In the genomic region with DNA sequence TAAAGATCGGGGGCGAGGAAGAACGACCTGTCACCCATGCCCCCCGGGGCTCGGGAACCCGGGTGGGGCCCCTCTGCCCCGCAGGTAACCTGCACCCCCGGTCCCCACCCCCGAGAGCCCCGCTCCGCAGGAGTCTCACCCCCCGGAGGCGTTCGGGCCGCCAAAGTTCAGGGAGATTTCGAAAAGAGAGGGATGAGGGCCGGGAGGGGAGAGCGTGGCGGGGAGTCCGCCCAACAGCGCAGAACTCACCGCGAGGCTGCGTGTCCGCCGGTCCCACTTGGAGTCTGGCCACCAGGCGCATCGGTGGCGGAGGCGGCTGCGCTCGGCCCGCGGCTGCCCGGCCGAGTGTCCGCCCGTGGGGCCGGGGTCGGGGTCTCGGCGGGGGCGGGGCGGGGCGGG, we compare ENCODE assay signal across 8 cellular contexts. TPM values are rescaled to one million over a fixed set of nuclear protein-coding genes. Genes with fewer than 3 reads are reported as not detected.
A peak's percentile ranks its signal among the peaks of the same experiment; 100 is the strongest.
DNase-seq lines count a peak whose midpoint lies in the region; ATAC-seq, FAIRE-seq and TF ChIP-seq lines count a peak whose summit lies in the region.

A gene (minus strand): TSS at position 347 of the 399 bp plus-strand sequence. CDS start 2,447 bp downstream, outside the sequence.

- peak within 1 kb of the TSS; percentile 85 for H3K9ac ChIP-seq in HUES6 (ENCODE audit: low read length)

- H3K27me3 ChIP-seq in HUES6 (ENCODE audit: control insufficient read depth, insufficient read depth, low read length) (peaks cover 15% of the 10 kb centered on the region; the same call in 1 of the 2 replicates), esophagus squamous epithelium (no peaks in the 10 kb centered on the region)

- H3K36me3 ChIP-seq in HUES6 (ENCODE audit: control insufficient read depth, insufficient read depth, low read length), result peaks cover 12% of the 10 kb centered on the region; the same call in 1 of the 2 replicates
- H3K36me3 ChIP-seq in esophagus squamous epithelium, result peaks cover 0 to 27% (median 0%) of the 10 kb centered on the region in 3 donors

- TF ChIP-seq POLR2A in esophagus squamous epithelium (IDR thresholded peaks at IDR 0.05), result no peak

- H3K4me3 Mint-ChIP-seq in WTC11 (peak within 1 kb of the TSS; percentile 76), nephron (peak within 1 kb of the TSS; percentile 83 to 91 (median 89))

- H3K27ac ChIP-seq in HUES6 (ENCODE audit: low read depth, low read length), result peak within 1 kb of the TSS; percentile 84
- peak within 1 kb of the TSS; percentile 97 to 100 (median 98) for H3K27ac ChIP-seq in esophagus squamous epithelium

- ATAC-seq in GM19438 (IDR thresholded peaks at IDR 0.05; ENCODE audit: low read depth, unreplicated experiment) (peak; percentile 11), WTC11 (no peak)

- intact Hi-C loops in esophagus squamous epithelium (cut with DNase I), result loop anchor here (5.0 kb wide), 1 partner anchor 60 kb away; no protein-coding TSS in a partner anchor

- H3K4me3 ChIP-seq in HUES6 (ENCODE audit: low read depth, low read length) (peak within 1 kb of the TSS; percentile 71), esophagus squamous epithelium (peak within 1 kb of the TSS; percentile 74 to 87 (median 80))

- no peak for FAIRE-seq in RCC 7860 (lab: Jason Lieb, UNC)

- no peak for TF ChIP-seq CTCF in WTC11 (IDR thresholded peaks at IDR 0.05)
- no peak for TF ChIP-seq CTCF in esophagus squamous epithelium (IDR thresholded peaks at IDR 0.05)
- no peak for TF ChIP-seq CTCF in nephron (IDR thresholded peaks at IDR 0.05; ENCODE audit: unreplicated experiment in 3 of 3)

- CTCF ChIA-PET in WTC11 (lab: Charles Lee), result interaction anchor here (1.0 kb wide), 1 partner anchor 13 kb away, joined by 3 read pairs; no protein-coding TSS in a partner anchor

- peaks cover 48% of the 10 kb centered on the region for H3K4me1 ChIP-seq in HUES6 (ENCODE audit: control insufficient read depth, insufficient read depth, low read length)
- peaks cover 13 to 54% (median 20%) of the 10 kb centered on the region in 3 donors for H3K4me1 ChIP-seq in esophagus squamous epithelium

- H3K27me3 Mint-ChIP-seq in WTC11 (ENCODE audit: low read depth) (peaks cover 12% of the 10 kb centered on the region), nephron (ENCODE audit: low read depth) (peaks cover 26% of the 10 kb centered on the region)

- peaks cover 4% of the 10 kb centered on the region for H3K36me3 Mint-ChIP-seq in WTC11
- H3K36me3 Mint-ChIP-seq in nephron (ENCODE audit: low read depth), result peaks cover 8% of the 10 kb centered on the region

- DNase-seq in Caki2 (ENCODE audit: low read depth) (no peak), WTC11 (ENCODE audit: low spot score) (no peak), esophagus squamous epithelium (lab: John Stamatoyannopoulos, UW) (no peak), RCC 7860 (ENCODE audit: low spot score) (no peak), globus pallidus (ENCODE audit: low spot score) (no peak)

- 0% methylated on average over 8 of the region's 45 CpGs; no CpG with 5 or more reads in 1 of the 2 donors for WGBS in esophagus squamous epithelium, 2 donors

- H3K9me3 Mint-ChIP-seq in WTC11 (no peaks in the 10 kb centered on the region), nephron (no peaks in the 10 kb centered on the region)

- H3K4me1 Mint-ChIP-seq in WTC11 (peaks cover 61% of the 10 kb centered on the region), nephron (peaks cover 13% of the 10 kb centered on the region)

- in situ Hi-C loops in Caki2 (cut with HindIII; ENCODE audit: low pct_unique_long_range_greater_than_20kb, low sequenced_read_pairs), result no loop called here

- H3K27ac Mint-ChIP-seq in WTC11 (peak within 1 kb of the TSS; percentile 15), nephron (peak within 1 kb of the TSS; percentile 62 to 84 (median 62))

- POLR2A ChIA-PET in WTC11 (lab: Charles Lee), result interaction anchor here (1.2 kb wide), 1 partner anchor 9 kb away, joined by 3 read pairs; no protein-coding TSS in a partner anchor

- no peaks in the 10 kb centered on the region for H3K9me3 ChIP-seq in HUES6 (ENCODE audit: control insufficient read depth, insufficient read depth, low read depth, low read length)
- no peaks in the 10 kb centered on the region for H3K9me3 ChIP-seq in esophagus squamous epithelium

TF ChIP-seq in WTC11, 78 proteins besides CTCF, POLR2A, EP300 and RAD21:
- TF ChIP-seq, protein P1, sequence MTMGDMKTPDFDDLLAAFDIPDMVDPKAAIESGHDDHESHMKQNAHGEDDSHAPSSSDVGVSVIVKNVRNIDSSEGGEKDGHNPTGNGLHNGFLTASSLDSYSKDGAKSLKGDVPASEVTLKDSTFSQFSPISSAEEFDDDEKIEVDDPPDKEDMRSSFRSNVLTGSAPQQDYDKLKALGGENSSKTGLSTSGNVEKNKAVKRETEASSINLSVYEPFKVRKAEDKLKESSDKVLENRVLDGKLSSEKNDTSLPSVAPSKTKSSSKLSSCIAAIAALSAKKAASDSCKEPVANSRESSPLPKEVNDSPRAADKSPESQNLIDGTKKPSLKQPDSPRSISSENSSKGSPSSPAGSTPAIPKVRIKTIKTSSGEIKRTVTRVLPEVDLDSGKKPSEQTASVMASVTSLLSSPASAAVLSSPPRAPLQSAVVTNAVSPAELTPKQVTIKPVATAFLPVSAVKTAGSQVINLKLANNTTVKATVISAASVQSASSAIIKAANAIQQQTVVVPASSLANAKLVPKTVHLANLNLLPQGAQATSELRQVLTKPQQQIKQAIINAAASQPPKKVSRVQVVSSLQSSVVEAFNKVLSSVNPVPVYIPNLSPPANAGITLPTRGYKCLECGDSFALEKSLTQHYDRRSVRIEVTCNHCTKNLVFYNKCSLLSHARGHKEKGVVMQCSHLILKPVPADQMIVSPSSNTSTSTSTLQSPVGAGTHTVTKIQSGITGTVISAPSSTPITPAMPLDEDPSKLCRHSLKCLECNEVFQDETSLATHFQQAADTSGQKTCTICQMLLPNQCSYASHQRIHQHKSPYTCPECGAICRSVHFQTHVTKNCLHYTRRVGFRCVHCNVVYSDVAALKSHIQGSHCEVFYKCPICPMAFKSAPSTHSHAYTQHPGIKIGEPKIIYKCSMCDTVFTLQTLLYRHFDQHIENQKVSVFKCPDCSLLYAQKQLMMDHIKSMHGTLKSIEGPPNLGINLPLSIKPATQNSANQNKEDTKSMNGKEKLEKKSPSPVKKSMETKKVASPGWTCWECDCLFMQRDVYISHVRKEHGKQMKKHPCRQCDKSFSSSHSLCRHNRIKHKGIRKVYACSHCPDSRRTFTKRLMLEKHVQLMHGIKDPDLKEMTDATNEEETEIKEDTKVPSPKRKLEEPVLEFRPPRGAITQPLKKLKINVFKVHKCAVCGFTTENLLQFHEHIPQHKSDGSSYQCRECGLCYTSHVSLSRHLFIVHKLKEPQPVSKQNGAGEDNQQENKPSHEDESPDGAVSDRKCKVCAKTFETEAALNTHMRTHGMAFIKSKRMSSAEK (CRISPR knock-in tag; IDR thresholded peaks at IDR 0.05; ENCODE audit: borderline replicate concordance), result no peak
- TF ChIP-seq NR1H2 (CRISPR knock-in tag; IDR thresholded peaks at IDR 0.05), result no peak
- TF ChIP-seq, protein P2, sequence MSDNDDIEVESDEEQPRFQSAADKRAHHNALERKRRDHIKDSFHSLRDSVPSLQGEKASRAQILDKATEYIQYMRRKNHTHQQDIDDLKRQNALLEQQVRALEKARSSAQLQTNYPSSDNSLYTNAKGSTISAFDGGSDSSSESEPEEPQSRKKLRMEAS (CRISPR knock-in tag; IDR thresholded peaks at IDR 0.05), result no peak
- TF ChIP-seq FOXP1 (CRISPR knock-in tag; IDR thresholded peaks at IDR 0.05; ENCODE audit: borderline replicate concordance), result no peak
- no peak for TF ChIP-seq GABPB1 (CRISPR knock-in tag; IDR thresholded peaks at IDR 0.05)
- TF ChIP-seq ZNF423 (CRISPR knock-in tag; IDR thresholded peaks at IDR 0.05), result peak; percentile 9; the same call in 1 of the 2 replicates
TF ChIP-seq in WTC11: peak in this region for 1.

RNA-seq across cellular contexts. Expression of the gene that starts here (rescaled TPM):
- 15.6 and 47.7 TPM in 2 replicates for total RNA-seq in Caki2 (2014; rRNA removed; shearing (Covaris generic); ENCODE audit: low replicate concordance)
- total RNA-seq in WTC11 (2021) (29.3 to 39.0 TPM (median 35.4 TPM) in 3 replicates), esophagus squamous epithelium (10 to 100 TPM; 12.8 to 40.0 (median 30.9) TPM)
